Comparison of ENCODE assay signal across 14 cellular contexts in genomic region chr7:9488555-9488954, GRCh38.
DNase-seq lines count a peak whose midpoint lies in the region; ATAC-seq and TF ChIP-seq lines count a peak whose summit lies in the region.
"Had no signal": no experiment of that assay in that cellular context is flagged by ENCODE, and none has a peak within 500 bp of the region (broad histone marks: within the 10 kb centered on the region; RNA-seq: fewer than 3 reads in every experiment).

No MANE protein-coding gene starts in this region.

- no peaks in the 10 kb centered on the region for H3K4me1 ChIP-seq in lower lobe of right lung
- H3K4me1 ChIP-seq: SJCRH30, transverse colon had no signal

- no peaks in the 10 kb centered on the region for H3K4me1 Mint-ChIP-seq in activated T-helper 17 cell treated with anti-CD3 and anti-CD28 coated beads, Interleukin-2, amount 50 U/mL, for 72 hours
- H3K4me1 Mint-ChIP-seq: neural crest cell had no signal

- no peak overlapping the region for H3K4me3 ChIP-seq in lower lobe of right lung
- H3K4me3 ChIP-seq: cardiac muscle cell, SJCRH30, transverse colon had no signal

- H3K9me3 ChIP-seq in lower lobe of right lung: no peaks in the 10 kb centered on the region
- H3K9me3 ChIP-seq: transverse colon had no signal

- peaks cover 17% of the 10 kb centered on the region for H3K9me3 Mint-ChIP-seq in activated T-helper 17 cell treated with anti-CD3 and anti-CD28 coated beads, Interleukin-2, amount 50 U/mL, for 72 hours

- H3K27me3 Mint-ChIP-seq in activated T-helper 17 cell treated with anti-CD3 and anti-CD28 coated beads, Interleukin-2, amount 50 U/mL, for 72 hours: no peaks in the 10 kb centered on the region

- intact Hi-C loops in lower lobe of right lung (cut with DNase I): no loop called here

- TF ChIP-seq CTCF in lower lobe of right lung (IDR thresholded peaks at IDR 0.05): no peak
- no peak for TF ChIP-seq CTCF in GM13976 (IDR thresholded peaks at IDR 0.05; ENCODE audit: borderline replicate concordance, control extremely low read depth, extremely low read depth, insufficient read depth, missing control alignments)

- no peak overlapping the region for H3K4me3 Mint-ChIP-seq in activated T-helper 17 cell treated with anti-CD3 and anti-CD28 coated beads, Interleukin-2, amount 50 U/mL, for 72 hours
- H3K4me3 Mint-ChIP-seq: neural crest cell had no signal

- no peak overlapping the region for H3K27ac ChIP-seq in lower lobe of right lung
- H3K27ac ChIP-seq: cardiac muscle cell, SJCRH30, transverse colon had no signal

- H3K36me3 ChIP-seq in lower lobe of right lung: no peaks in the 10 kb centered on the region
- H3K36me3 ChIP-seq: cardiac muscle cell, SJCRH30, transverse colon had no signal

- in situ Hi-C loops in GM13976 (cut with MboI; ENCODE audit: low sequenced_read_pairs, unreplicated experiment): no loop called here

- no peak overlapping the region for H3K27ac Mint-ChIP-seq in activated T-helper 17 cell treated with anti-CD3 and anti-CD28 coated beads, Interleukin-2, amount 50 U/mL, for 72 hours

- ATAC-seq in HG03565 (IDR thresholded peaks at IDR 0.05; ENCODE audit: unreplicated experiment) (peak; percentile 74), GM21367 (IDR thresholded peaks at IDR 0.05; ENCODE audit: unreplicated experiment) (no peak), lower lobe of right lung (no peak), GM18502 (IDR thresholded peaks at IDR 0.05; ENCODE audit: poor library complexity, unreplicated experiment) (no peak)
- ATAC-seq in activated T-helper 17 cell treated with anti-CD3 and anti-CD28 coated beads, Interleukin-2, amount 50 U/mL, for 72 hours (replicated peaks): peak; percentile 12

- DNase-seq in Daoy (ENCODE audit: low read depth) (peak; percentile 1), inferior parietal cortex (ENCODE audit: extremely low spot score) (peak; percentile 34), lower lobe of right lung (no peak), GM13976 (ENCODE audit: low spot score) (no peak)
- DNase-seq: NCI-H187 treated with DMSO at 0.1 percent for 48 hours; stimulated activated CD4-positive, alpha-beta T cell treated with anti-CD3 and anti-CD28 coated beads, Interleukin-4, amount 100 ng/mL, for 4 hours; transverse colon had no signal

- no peaks in the 10 kb centered on the region for H3K36me3 Mint-ChIP-seq in activated T-helper 17 cell treated with anti-CD3 and anti-CD28 coated beads, Interleukin-2, amount 50 U/mL, for 72 hours (ENCODE audit: low read depth)

- H3K27me3 ChIP-seq in lower lobe of right lung (ENCODE audit: low read depth): no peaks in the 10 kb centered on the region
- H3K27me3 ChIP-seq: cardiac muscle cell, SJCRH30, transverse colon had no signal

Comparison
In these comparisons a context has a peak if more than half of its experiments do, and no peak if none do; other contexts are left out.
1. DNase-seq: peak in Daoy (single experiment) and inferior parietal cortex (single experiment); none in lower lobe of right lung (single experiment) and GM13976 (single experiment).
2. ATAC-seq: peak in HG03565 (single experiment) and activated T-helper 17 cell treated with anti-CD3 and anti-CD28 coated beads, Interleukin-2, amount 50 U/mL, for 72 hours (single experiment); none in GM21367 (single experiment), lower lobe of right lung (0 of 2) and GM18502 (single experiment).